In the genomic region with DNA sequence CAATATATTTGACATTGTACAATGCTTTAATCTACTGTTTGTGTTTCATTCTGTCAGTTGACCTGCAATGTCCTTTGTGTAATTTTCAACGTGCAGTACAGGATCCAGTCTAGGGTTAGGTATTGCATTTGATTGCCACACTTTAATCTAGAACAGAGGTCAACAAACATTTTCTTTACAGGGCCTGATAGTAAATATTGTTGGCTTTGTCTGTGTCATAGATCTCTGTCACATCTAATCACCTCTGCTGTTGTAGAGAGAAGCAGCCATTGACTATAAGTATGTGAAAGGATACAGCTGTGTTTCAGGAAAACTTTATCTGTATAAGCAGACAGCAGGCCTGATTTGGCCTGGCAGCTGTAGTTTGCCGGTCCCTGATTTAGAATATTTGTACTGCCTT, we compare ENCODE assay signal across 18 cellular contexts. TPM values are rescaled to one million over a fixed set of nuclear protein-coding genes. Genes with fewer than 3 reads are reported as not detected.
DNase-seq lines count a peak whose midpoint lies in the region; ATAC-seq, FAIRE-seq and TF ChIP-seq lines count a peak whose summit lies in the region.
"Had no signal": no experiment of that assay in that cellular context is flagged by ENCODE, and none has a peak within 500 bp of the region (broad histone marks: within the 10 kb centered on the region; RNA-seq: fewer than 3 reads in every experiment).

No MANE protein-coding gene starts in this region.

- H3K4me1 Mint-ChIP-seq in progenitor cell of endocrine pancreas (ENCODE audit: low read depth) = peaks cover 23% of the 10 kb centered on the region

- no peaks in the 10 kb centered on the region for H3K9me3 ChIP-seq in sigmoid colon
- H3K9me3 ChIP-seq: BE2C, SJSA1 had no signal

- H3K4me3 ChIP-seq in sigmoid colon = no peak overlapping the region
- H3K4me3 ChIP-seq: GM23248, SJSA1 had no signal

- H3K27ac Mint-ChIP-seq in progenitor cell of endocrine pancreas = peak overlapping the region; percentile 91
- H3K27ac Mint-ChIP-seq: CD4-positive, alpha-beta T cell had no signal

- no peak overlapping the region for H3K4me3 Mint-ChIP-seq in progenitor cell of endocrine pancreas (ENCODE audit: low read depth)
- H3K4me3 Mint-ChIP-seq: CD4-positive, alpha-beta T cell had no signal

- H3K27me3 Mint-ChIP-seq in progenitor cell of endocrine pancreas = no peaks in the 10 kb centered on the region
- H3K27me3 Mint-ChIP-seq: CD4-positive, alpha-beta T cell had no signal

- no peak for ATAC-seq in GM21390 (IDR thresholded peaks at IDR 0.05; ENCODE audit: unreplicated experiment)

- TF ChIP-seq CTCF in VCaP (conservative IDR thresholded peaks at IDR 0.05) (no peak), progenitor cell of endocrine pancreas (IDR thresholded peaks at IDR 0.05; ENCODE audit: unreplicated experiment) (no peak), sigmoid colon (IDR thresholded peaks at IDR 0.05) (no peak)

- H3K36me3 ChIP-seq in sigmoid colon = no peaks in the 10 kb centered on the region
- H3K36me3 ChIP-seq: BE2C, SJSA1 had no signal

- DNase-seq in HuH-7 (ENCODE audit: low spot score) (peak; percentile 17), progenitor cell of endocrine pancreas (ENCODE audit: low spot score, unreplicated experiment) (no peak), T-helper 2 cell (no peak), sigmoid colon (no peak)
- DNase-seq: BE2C; CD4-positive, alpha-beta T cell; DMS79; GM23248; HCEC 1CT; MV-4-11; NCI-H187 treated with DMSO at 0.1 percent for 48 hours; NCI-H2171 treated with DMSO at 0.1 percent for 48 hours; NCI-H446 treated with DMSO at 0.1 percent for 48 hours; RPMI8226 had no signal

- peaks cover 14% of the 10 kb centered on the region for H3K9me3 Mint-ChIP-seq in progenitor cell of endocrine pancreas (ENCODE audit: low read depth)
- H3K9me3 Mint-ChIP-seq: CD4-positive, alpha-beta T cell had no signal

- WGBS in sigmoid colon, 2 donors = 21 to 57% methylated on average over 2 of the region's 2 CpGs

- peak; percentile 27 for FAIRE-seq in islet of Langerhans (lab: Jason Lieb, UNC)

- TF ChIP-seq EP300 in sigmoid colon (IDR thresholded peaks at IDR 0.05) = no peak

- H3K36me3 Mint-ChIP-seq in progenitor cell of endocrine pancreas (ENCODE audit: insufficient read depth) = peaks cover 13% of the 10 kb centered on the region

- no peaks in the 10 kb centered on the region for H3K27me3 ChIP-seq in sigmoid colon
- H3K27me3 ChIP-seq: BE2C, SJSA1 had no signal

- TF ChIP-seq POLR2A in sigmoid colon (IDR thresholded peaks at IDR 0.05) = no peak

- peak overlapping the region; percentile 73 for H3K27ac ChIP-seq in VCaP
- H3K27ac ChIP-seq in sigmoid colon = no peak overlapping the region
- H3K27ac ChIP-seq: GM23248, SJSA1 had no signal

- intact Hi-C loops in sigmoid colon (cut with DNase I) = no loop called here

- peaks cover 0 to 17% (median 6%) of the 10 kb centered on the region in 4 donors for H3K4me1 ChIP-seq in sigmoid colon
- H3K4me1 ChIP-seq: BE2C, SJSA1 had no signal

RNA-seq across cellular contexts. Expression of a gene that starts 39.3 kb away (rescaled TPM):
- total RNA-seq in progenitor cell of endocrine pancreas (54.5 and 55.2 TPM in 2 replicates), sigmoid colon (10 to 100 TPM; 11.4 to 16.1 (median 13.4) TPM)
- 1 to 10 TPM; 1.2 to 6.7 (median 1.4) TPM for polyA plus RNA-seq in sigmoid colon
